In genomic region chr16:47392114-47392513, GRCh38 we compare ENCODE assay signal across 1 cellular context.
TF ChIP-seq lines count a peak whose summit lies in the region.

No MANE protein-coding gene starts in this region.

TF ChIP-seq in K562, 482 proteins besides CTCF, POLR2A, EP300 and RAD21 (continued from another document and continues in another):
- TF ChIP-seq, protein P1, sequence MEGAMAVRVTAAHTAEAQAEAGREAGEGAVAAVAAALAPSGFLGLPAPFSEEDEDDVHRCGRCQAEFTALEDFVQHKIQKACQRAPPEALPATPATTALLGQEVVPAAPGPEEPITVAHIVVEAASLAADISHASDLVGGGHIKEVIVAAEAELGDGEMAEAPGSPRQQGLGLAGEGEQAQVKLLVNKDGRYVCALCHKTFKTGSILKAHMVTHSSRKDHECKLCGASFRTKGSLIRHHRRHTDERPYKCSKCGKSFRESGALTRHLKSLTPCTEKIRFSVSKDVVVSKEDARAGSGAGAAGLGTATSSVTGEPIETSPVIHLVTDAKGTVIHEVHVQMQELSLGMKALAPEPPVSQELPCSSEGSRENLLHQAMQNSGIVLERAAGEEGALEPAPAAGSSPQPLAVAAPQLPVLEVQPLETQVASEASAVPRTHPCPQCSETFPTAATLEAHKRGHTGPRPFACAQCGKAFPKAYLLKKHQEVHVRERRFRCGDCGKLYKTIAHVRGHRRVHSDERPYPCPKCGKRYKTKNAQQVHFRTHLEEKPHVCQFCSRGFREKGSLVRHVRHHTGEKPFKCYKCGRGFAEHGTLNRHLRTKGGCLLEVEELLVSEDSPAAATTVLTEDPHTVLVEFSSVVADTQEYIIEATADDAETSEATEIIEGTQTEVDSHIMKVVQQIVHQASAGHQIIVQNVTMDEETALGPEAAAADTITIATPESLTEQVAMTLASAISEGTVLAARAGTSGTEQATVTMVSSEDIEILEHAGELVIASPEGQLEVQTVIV (CRISPR knock-in tag; IDR thresholded peaks at IDR 0.05; ENCODE audit: borderline replicate concordance) = no peak
- TF ChIP-seq ZFX (CRISPR knock-in tag; IDR thresholded peaks at IDR 0.05) = peak; percentile 27; the same call in 1 of the 2 replicates
- peak; percentile 65; the same call in 1 of the 2 replicates for TF ChIP-seq SMAD4 (CRISPR knock-in tag; conservative IDR thresholded peaks at IDR 0.05)
- peak; percentile 98 for TF ChIP-seq SPI1 (IDR thresholded peaks at IDR 0.05; ENCODE audit: borderline replicate concordance, low read depth, low read length)
- TF ChIP-seq NFYB (IDR thresholded peaks at IDR 0.05; ENCODE audit: extremely low read depth, insufficient read length) = no peak
- TF ChIP-seq CC2D1A (IDR thresholded peaks at IDR 0.05) = 0 out of 2 replicates have a peak, but pooled peaks have one; percentile 51
- peak; percentile 36; the same call in 1 of the 2 replicates for TF ChIP-seq GATA2 (CRISPR knock-in tag; IDR thresholded peaks at IDR 0.05)
- no peak for TF ChIP-seq XRCC3 (IDR thresholded peaks at IDR 0.05)
- TF ChIP-seq KDM5B (IDR thresholded peaks at IDR 0.05; ENCODE audit: insufficient replicate concordance, low read depth, low read length) = no peak
- peak; percentile 51 for TF ChIP-seq CXXC5 (CRISPR knock-in tag; IDR thresholded peaks at IDR 0.05)
- no peak for TF ChIP-seq SIN3B (IDR thresholded peaks at IDR 0.05; ENCODE audit: low read depth)
- TF ChIP-seq TEAD4 (IDR thresholded peaks at IDR 0.05; ENCODE audit: low read length) = peak; percentile 43; the same call in 1 of the 2 replicates
- no peak for TF ChIP-seq TEAD4 (CRISPR knock-in tag; IDR thresholded peaks at IDR 0.05; ENCODE audit: borderline replicate concordance)
- TF ChIP-seq, protein P2, sequence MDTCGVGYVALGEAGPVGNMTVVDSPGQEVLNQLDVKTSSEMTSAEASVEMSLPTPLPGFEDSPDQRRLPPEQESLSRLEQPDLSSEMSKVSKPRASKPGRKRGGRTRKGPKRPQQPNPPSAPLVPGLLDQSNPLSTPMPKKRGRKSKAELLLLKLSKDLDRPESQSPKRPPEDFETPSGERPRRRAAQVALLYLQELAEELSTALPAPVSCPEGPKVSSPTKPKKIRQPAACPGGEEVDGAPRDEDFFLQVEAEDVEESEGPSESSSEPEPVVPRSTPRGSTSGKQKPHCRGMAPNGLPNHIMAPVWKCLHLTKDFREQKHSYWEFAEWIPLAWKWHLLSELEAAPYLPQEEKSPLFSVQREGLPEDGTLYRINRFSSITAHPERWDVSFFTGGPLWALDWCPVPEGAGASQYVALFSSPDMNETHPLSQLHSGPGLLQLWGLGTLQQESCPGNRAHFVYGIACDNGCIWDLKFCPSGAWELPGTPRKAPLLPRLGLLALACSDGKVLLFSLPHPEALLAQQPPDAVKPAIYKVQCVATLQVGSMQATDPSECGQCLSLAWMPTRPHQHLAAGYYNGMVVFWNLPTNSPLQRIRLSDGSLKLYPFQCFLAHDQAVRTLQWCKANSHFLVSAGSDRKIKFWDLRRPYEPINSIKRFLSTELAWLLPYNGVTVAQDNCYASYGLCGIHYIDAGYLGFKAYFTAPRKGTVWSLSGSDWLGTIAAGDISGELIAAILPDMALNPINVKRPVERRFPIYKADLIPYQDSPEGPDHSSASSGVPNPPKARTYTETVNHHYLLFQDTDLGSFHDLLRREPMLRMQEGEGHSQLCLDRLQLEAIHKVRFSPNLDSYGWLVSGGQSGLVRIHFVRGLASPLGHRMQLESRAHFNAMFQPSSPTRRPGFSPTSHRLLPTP (IDR thresholded peaks at IDR 0.05; ENCODE audit: borderline replicate concordance, extremely low read depth, insufficient read length) = no peak
- TF ChIP-seq CGGBP1 (CRISPR knock-in tag; IDR thresholded peaks at IDR 0.05) = no peak
- TF ChIP-seq HLTF (IDR thresholded peaks at IDR 0.05) = no peak
- peak; percentile 33; the same call in 1 of the 2 replicates for TF ChIP-seq ZBTB1 (CRISPR knock-in tag; IDR thresholded peaks at IDR 0.05; ENCODE audit: borderline replicate concordance, low read depth)
- TF ChIP-seq RHOXF2B (CRISPR knock-in tag; conservative IDR thresholded peaks at IDR 0.05) = no peak
- no peak for TF ChIP-seq POU5F1 (IDR thresholded peaks at IDR 0.05; ENCODE audit: borderline replicate concordance, low read depth, low read length, partially characterized antibody)
- no peak for TF ChIP-seq HDAC8 (tag; IDR thresholded peaks at IDR 0.05)
- no peak for TF ChIP-seq ESRRB (CRISPR knock-in tag; IDR thresholded peaks at IDR 0.05; ENCODE audit: borderline replicate concordance)
- TF ChIP-seq, protein P3, sequence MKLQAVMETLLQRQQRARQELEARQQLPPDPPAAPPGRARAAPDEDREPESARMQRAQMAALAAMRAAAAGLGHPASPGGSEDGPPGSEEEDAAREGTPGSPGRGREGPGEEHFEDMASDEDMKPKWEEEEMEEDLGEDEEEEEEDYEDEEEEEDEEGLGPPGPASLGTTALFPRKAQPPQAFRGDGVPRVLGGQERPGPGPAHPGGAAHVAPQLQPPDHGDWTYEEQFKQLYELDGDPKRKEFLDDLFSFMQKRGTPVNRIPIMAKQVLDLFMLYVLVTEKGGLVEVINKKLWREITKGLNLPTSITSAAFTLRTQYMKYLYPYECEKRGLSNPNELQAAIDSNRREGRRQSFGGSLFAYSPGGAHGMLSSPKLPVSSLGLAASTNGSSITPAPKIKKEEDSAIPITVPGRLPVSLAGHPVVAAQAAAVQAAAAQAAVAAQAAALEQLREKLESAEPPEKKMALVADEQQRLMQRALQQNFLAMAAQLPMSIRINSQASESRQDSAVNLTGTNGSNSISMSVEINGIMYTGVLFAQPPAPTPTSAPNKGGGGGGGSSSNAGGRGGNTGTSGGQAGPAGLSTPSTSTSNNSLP (IDR thresholded peaks at IDR 0.05; ENCODE audit: borderline replicate concordance, low read depth, low read length) = 0 out of 2 replicates have a peak, but pooled peaks have one; percentile 39
- peak; percentile 77; the same call in 1 of the 2 replicates for TF ChIP-seq SMARCA5 (IDR thresholded peaks at IDR 0.05)
- no peak; the same call in 1 of the 2 replicates for TF ChIP-seq TRIM28 (IDR thresholded peaks at IDR 0.05)
- TF ChIP-seq MECOM (CRISPR knock-in tag; IDR thresholded peaks at IDR 0.05) = no peak; the same call in 1 of the 2 replicates
- peak; percentile 80 for TF ChIP-seq ARID1B (IDR thresholded peaks at IDR 0.05)
- 0 out of 2 replicates have a peak, but pooled peaks have one; percentile 12 for TF ChIP-seq ELF2 (CRISPR knock-in tag; IDR thresholded peaks at IDR 0.05)
- no peak for TF ChIP-seq RB1 (IDR thresholded peaks at IDR 0.05; ENCODE audit: low read depth)
- TF ChIP-seq MCM5 (IDR thresholded peaks at IDR 0.05; ENCODE audit: low read depth) = no peak
- TF ChIP-seq STAT5B (CRISPR knock-in tag; IDR thresholded peaks at IDR 0.05) = no peak
- TF ChIP-seq, protein P4, sequence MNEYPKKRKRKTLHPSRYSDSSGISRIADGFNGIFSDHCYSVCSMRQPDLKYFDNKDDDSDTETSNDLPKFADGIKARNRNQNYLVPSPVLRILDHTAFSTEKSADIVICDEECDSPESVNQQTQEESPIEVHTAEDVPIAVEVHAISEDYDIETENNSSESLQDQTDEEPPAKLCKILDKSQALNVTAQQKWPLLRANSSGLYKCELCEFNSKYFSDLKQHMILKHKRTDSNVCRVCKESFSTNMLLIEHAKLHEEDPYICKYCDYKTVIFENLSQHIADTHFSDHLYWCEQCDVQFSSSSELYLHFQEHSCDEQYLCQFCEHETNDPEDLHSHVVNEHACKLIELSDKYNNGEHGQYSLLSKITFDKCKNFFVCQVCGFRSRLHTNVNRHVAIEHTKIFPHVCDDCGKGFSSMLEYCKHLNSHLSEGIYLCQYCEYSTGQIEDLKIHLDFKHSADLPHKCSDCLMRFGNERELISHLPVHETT (CRISPR knock-in tag; conservative IDR thresholded peaks at IDR 0.05 in 1 of 2, IDR thresholded peaks at IDR 0.05 in 1 of 2) = no peak
- TF ChIP-seq ZNF263 (CRISPR knock-in tag; IDR thresholded peaks at IDR 0.05; ENCODE audit: borderline replicate concordance) = no peak
- TF ChIP-seq NCOA4 (IDR thresholded peaks at IDR 0.05; ENCODE audit: partially characterized antibody) = no peak
- TF ChIP-seq GABPA (tag; conservative IDR thresholded peaks at IDR 0.05; ENCODE audit: low read depth) = no peak
- TF ChIP-seq HDAC1 (IDR thresholded peaks at IDR 0.05) = peak; percentile 66 to 92; a peak in 2 of 4 replicates
- no peak for TF ChIP-seq MBD2 (IDR thresholded peaks at IDR 0.05; ENCODE audit: borderline replicate concordance, low read depth)
- TF ChIP-seq ETV1 (tag; conservative IDR thresholded peaks at IDR 0.05; ENCODE audit: low read depth) = 0 out of 2 replicates have a peak, but pooled peaks have one; percentile 30
- TF ChIP-seq E2F3 (CRISPR knock-in tag; IDR thresholded peaks at IDR 0.05) = no peak
- TF ChIP-seq, protein P5, sequence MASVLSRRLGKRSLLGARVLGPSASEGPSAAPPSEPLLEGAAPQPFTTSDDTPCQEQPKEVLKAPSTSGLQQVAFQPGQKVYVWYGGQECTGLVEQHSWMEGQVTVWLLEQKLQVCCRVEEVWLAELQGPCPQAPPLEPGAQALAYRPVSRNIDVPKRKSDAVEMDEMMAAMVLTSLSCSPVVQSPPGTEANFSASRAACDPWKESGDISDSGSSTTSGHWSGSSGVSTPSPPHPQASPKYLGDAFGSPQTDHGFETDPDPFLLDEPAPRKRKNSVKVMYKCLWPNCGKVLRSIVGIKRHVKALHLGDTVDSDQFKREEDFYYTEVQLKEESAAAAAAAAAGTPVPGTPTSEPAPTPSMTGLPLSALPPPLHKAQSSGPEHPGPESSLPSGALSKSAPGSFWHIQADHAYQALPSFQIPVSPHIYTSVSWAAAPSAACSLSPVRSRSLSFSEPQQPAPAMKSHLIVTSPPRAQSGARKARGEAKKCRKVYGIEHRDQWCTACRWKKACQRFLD (CRISPR knock-in tag; IDR thresholded peaks at IDR 0.05) = no peak
- TF ChIP-seq DPF2 (IDR thresholded peaks at IDR 0.05) = peak; percentile 78
- no peak for TF ChIP-seq PRPF4 (IDR thresholded peaks at IDR 0.05; ENCODE audit: insufficient read depth, low read depth, low read length, poor library complexity, severe bottlenecking)
- peak in 1 of 2 experiments; percentile 37; a peak in 1 of 4 replicates for TF ChIP-seq ZMIZ1 (IDR thresholded peaks at IDR 0.05; ENCODE audit: low read depth in 2 of 2, low read length in 2 of 2)
- TF ChIP-seq, protein P6, sequence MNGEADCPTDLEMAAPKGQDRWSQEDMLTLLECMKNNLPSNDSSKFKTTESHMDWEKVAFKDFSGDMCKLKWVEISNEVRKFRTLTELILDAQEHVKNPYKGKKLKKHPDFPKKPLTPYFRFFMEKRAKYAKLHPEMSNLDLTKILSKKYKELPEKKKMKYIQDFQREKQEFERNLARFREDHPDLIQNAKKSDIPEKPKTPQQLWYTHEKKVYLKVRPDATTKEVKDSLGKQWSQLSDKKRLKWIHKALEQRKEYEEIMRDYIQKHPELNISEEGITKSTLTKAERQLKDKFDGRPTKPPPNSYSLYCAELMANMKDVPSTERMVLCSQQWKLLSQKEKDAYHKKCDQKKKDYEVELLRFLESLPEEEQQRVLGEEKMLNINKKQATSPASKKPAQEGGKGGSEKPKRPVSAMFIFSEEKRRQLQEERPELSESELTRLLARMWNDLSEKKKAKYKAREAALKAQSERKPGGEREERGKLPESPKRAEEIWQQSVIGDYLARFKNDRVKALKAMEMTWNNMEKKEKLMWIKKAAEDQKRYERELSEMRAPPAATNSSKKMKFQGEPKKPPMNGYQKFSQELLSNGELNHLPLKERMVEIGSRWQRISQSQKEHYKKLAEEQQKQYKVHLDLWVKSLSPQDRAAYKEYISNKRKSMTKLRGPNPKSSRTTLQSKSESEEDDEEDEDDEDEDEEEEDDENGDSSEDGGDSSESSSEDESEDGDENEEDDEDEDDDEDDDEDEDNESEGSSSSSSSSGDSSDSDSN (IDR thresholded peaks at IDR 0.05; ENCODE audit: borderline replicate concordance in 1 of 2, low read depth in 2 of 2, low read length in 2 of 2) = 0 out of 4 replicates have a peak, but pooled peaks of 1 of the 2 experiments have one; percentile 71
- TF ChIP-seq ESRRA (IDR thresholded peaks at IDR 0.05; ENCODE audit: borderline replicate concordance, low read depth) = peak; percentile 95; the same call in 1 of the 2 replicates
- peak; percentile 65 for TF ChIP-seq ZNF384 (IDR thresholded peaks at IDR 0.05; ENCODE audit: low read depth, low read length)
- TF ChIP-seq HSF4 (CRISPR knock-in tag; IDR thresholded peaks at IDR 0.05; ENCODE audit: borderline replicate concordance) = no peak
- no peak for TF ChIP-seq POLR2H (tag; IDR thresholded peaks at IDR 0.05; ENCODE audit: low read depth)
